Comparison of ENCODE assay signal across 8 cellular contexts in genomic region chr9:83623634-83623991, GRCh38. TPM values are rescaled to one million over a fixed set of nuclear protein-coding genes. Genes with fewer than 3 reads are reported as not detected.
DNase-seq lines count a peak whose midpoint lies in the region; ATAC-seq and TF ChIP-seq lines count a peak whose summit lies in the region.

No MANE protein-coding gene starts in this region.

- no peaks in the 10 kb centered on the region for H3K27me3 ChIP-seq in parathyroid adenoma (ENCODE audit: control insufficient read depth, insufficient read depth, low read length)

- no peak for DNase-seq in AG04449 (ENCODE audit: low read depth, low spot score)
- no peak for DNase-seq in T-helper 2 cell treated with Interferon-gamma antibody and Interleukin-4, amounts not matched to agents 5 μg/mL and 100 μg/mL, for 36 hours (ENCODE audit: low spot score)
- peak; percentile 38 for DNase-seq in fibroblast of the aortic adventitia (ENCODE audit: low read depth)
- DNase-seq in DMS 273 treated with DMSO at 0.1 percent for 48 hours (lab: John Stamatoyannopoulos, UW), result no peak
- no peak for DNase-seq in omental fat pad (ENCODE audit: low spot score)

- no peaks in the 10 kb centered on the region for H3K36me3 ChIP-seq in parathyroid adenoma (ENCODE audit: control insufficient read depth, insufficient read depth, low read length)

- H3K9me3 Mint-ChIP-seq in T-helper 2 cell treated with Interferon-gamma antibody and Interleukin-4, amounts not matched to agents 5 μg/mL and 100 μg/mL, for 36 hours, result no peaks in the 10 kb centered on the region

- H3K4me2 ChIP-seq in parathyroid adenoma (ENCODE audit: low read length), result peak overlapping the region; percentile 80

- H3K4me1 Mint-ChIP-seq in T-helper 2 cell treated with Interferon-gamma antibody and Interleukin-4, amounts not matched to agents 5 μg/mL and 100 μg/mL, for 36 hours (ENCODE audit: low read depth), result peaks cover 30% of the 10 kb centered on the region

- no peaks in the 10 kb centered on the region for H3K79me2 ChIP-seq in parathyroid adenoma

- ATAC-seq in GM18873 (IDR thresholded peaks at IDR 0.05; ENCODE audit: low FRiP score, unreplicated experiment) (peak; percentile 32), HG03108 (IDR thresholded peaks at IDR 0.05; ENCODE audit: unreplicated experiment) (peak; percentile 22), omental fat pad (ENCODE audit: low FRiP score) (no peak)

- peaks cover 3% of the 10 kb centered on the region for H3K27me3 Mint-ChIP-seq in T-helper 2 cell treated with Interferon-gamma antibody and Interleukin-4, amounts not matched to agents 5 μg/mL and 100 μg/mL, for 36 hours (ENCODE audit: low read depth)

- peaks cover 4% of the 10 kb centered on the region for H3K4me1 ChIP-seq in parathyroid adenoma

- POLR2A ChIA-PET in AG04449 (lab: Yijun Ruan, JAX), result no interaction called here

- H3K4me3 Mint-ChIP-seq in T-helper 2 cell treated with Interferon-gamma antibody and Interleukin-4, amounts not matched to agents 5 μg/mL and 100 μg/mL, for 36 hours, result peak overlapping the region; percentile 88

- peak overlapping the region; percentile 65 for H3K4me3 ChIP-seq in AG04449 (ENCODE audit: low read depth, low read length)
- peak overlapping the region; percentile 71 for H3K4me3 ChIP-seq in fibroblast of the aortic adventitia (ENCODE audit: low read depth, low read length)
- H3K4me3 ChIP-seq in parathyroid adenoma (ENCODE audit: low read depth, low read length), result peak overlapping the region; percentile 69

- H3K27ac ChIP-seq in parathyroid adenoma, result peak overlapping the region; percentile 82

- no peaks in the 10 kb centered on the region for H3K9me3 ChIP-seq in parathyroid adenoma (ENCODE audit: control insufficient read depth, low read length)

- H3K9ac ChIP-seq in parathyroid adenoma, result no peak overlapping the region

- H3K36me3 Mint-ChIP-seq in T-helper 2 cell treated with Interferon-gamma antibody and Interleukin-4, amounts not matched to agents 5 μg/mL and 100 μg/mL, for 36 hours (ENCODE audit: low read depth), result peaks cover 12% of the 10 kb centered on the region

- CTCF ChIA-PET in AG04449 (lab: Yijun Ruan, JAX), result interaction anchor here (1.0 to 3.1 kb wide), 10 partner anchors 12 to 297 kb away, joined by 3 to 13 read pairs (median 4); no protein-coding TSS in a partner anchor

- H3K27ac Mint-ChIP-seq in T-helper 2 cell treated with Interferon-gamma antibody and Interleukin-4, amounts not matched to agents 5 μg/mL and 100 μg/mL, for 36 hours, result peak overlapping the region; percentile 98

- TF ChIP-seq CTCF in AG04449 (IDR thresholded peaks at IDR 0.05; ENCODE audit: insufficient read depth, low read length, missing control alignments), result no peak
- no peak for TF ChIP-seq CTCF in fibroblast of the aortic adventitia (IDR thresholded peaks at IDR 0.05; ENCODE audit: insufficient read depth, low read length)
- TF ChIP-seq CTCF in parathyroid adenoma (IDR thresholded peaks at IDR 0.05), result no peak
- no peak for TF ChIP-seq CTCF in omental fat pad (IDR thresholded peaks at IDR 0.05)

- H2AFZ ChIP-seq in parathyroid adenoma, result peak overlapping the region; percentile 80

RNA-seq across cellular contexts. Expression of gene IDNK, which starts 0.7 kb away (rescaled TPM):
- total RNA-seq in fibroblast of the aortic adventitia (ENCODE audit: low replicate concordance) (6.0 and 7.6 TPM in 2 replicates), omental fat pad (1 to 10 TPM; 5.9 to 9.0 (median 7.7) TPM)
